In genomic region chr21:45098867-45099266, GRCh38 we compare ENCODE assay signal across 9 cellular contexts. TPM values are rescaled to one million over a fixed set of nuclear protein-coding genes. Genes with fewer than 3 reads are reported as not detected.
DNase-seq lines count a peak whose midpoint lies in the region; ATAC-seq and TF ChIP-seq lines count a peak whose summit lies in the region.
"Had no signal": no experiment of that assay in that cellular context is flagged by ENCODE, and none has a peak within 500 bp of the region (broad histone marks: within the 10 kb centered on the region; RNA-seq: fewer than 3 reads in every experiment).

No MANE protein-coding gene starts in this region.

- H3K27me3 ChIP-seq in IMR-90 (ENCODE audit: control insufficient read depth, insufficient read depth, low read length), result no peaks in the 10 kb centered on the region
- H3K27me3 ChIP-seq in WERI-Rb-1 (ENCODE audit: insufficient read depth, low read depth, severe bottlenecking), result no peaks in the 10 kb centered on the region
- H3K27me3 ChIP-seq in right lobe of liver, result no peaks in the 10 kb centered on the region

- H3K36me3 ChIP-seq in IMR-90 (ENCODE audit: control insufficient read depth, insufficient read depth, low read length) (peaks cover 33% of the 10 kb centered on the region), WERI-Rb-1 (no peaks in the 10 kb centered on the region), right lobe of liver (no peaks in the 10 kb centered on the region)

- POLR2A ChIA-PET in IMR-90 (lab: Charles Lee; ENCODE audit: unreplicated experiment), result no interaction called here

- peak; percentile 22; the same call in 1 of the 2 replicates for TF ChIP-seq CTCF in IMR-90 (conservative IDR thresholded peaks at IDR 0.05; ENCODE audit: low read depth, low read length)
- peak; percentile 75 for TF ChIP-seq CTCF in WERI-Rb-1 (IDR thresholded peaks at IDR 0.05; ENCODE audit: low read depth, low read length)
- peak in 3 of 4 donors; percentile 26 to 30 (median 28) for TF ChIP-seq CTCF in right lobe of liver (IDR thresholded peaks at IDR 0.05)

- no peak overlapping the region for H3K27ac Mint-ChIP-seq in activated T-helper 1 cell treated with anti-CD3 and anti-CD28 coated beads, Interleukin-12 subunit alpha, Interleukin-12 subunit beta, Interleukin-2, Interleukin-4 antibody, amounts not matched to agents 30 ng/mL and 10 ng/mL and 1 ng/mL, durations not matched to agents 14 hours and 24 hours and 36 hours

- H4K8ac ChIP-seq in IMR-90 (ENCODE audit: low read depth in 2 of 2, low read length in 2 of 2), result no peak overlapping the region

- H4K5ac ChIP-seq in IMR-90 (ENCODE audit: low read depth, low read length), result no peak overlapping the region

- no peaks in the 10 kb centered on the region for H3K9me3 Mint-ChIP-seq in activated T-helper 1 cell treated with anti-CD3 and anti-CD28 coated beads, Interleukin-12 subunit alpha, Interleukin-12 subunit beta, Interleukin-2, Interleukin-4 antibody, amounts not matched to agents 30 ng/mL and 10 ng/mL and 1 ng/mL, durations not matched to agents 14 hours and 24 hours and 36 hours

- H3K4me3 Mint-ChIP-seq in activated T-helper 1 cell treated with anti-CD3 and anti-CD28 coated beads, Interleukin-12 subunit alpha, Interleukin-12 subunit beta, Interleukin-2, Interleukin-4 antibody, amounts not matched to agents 30 ng/mL and 10 ng/mL and 1 ng/mL, durations not matched to agents 14 hours and 24 hours and 36 hours, result no peak overlapping the region

- no peak overlapping the region for H2AK9ac ChIP-seq in IMR-90 (replicated peaks; ENCODE audit: low read depth, low read length, poor library complexity)

- no peak overlapping the region for H3K4ac ChIP-seq in IMR-90 (ENCODE audit: low read depth, low read length)

- ATAC-seq in IMR-90 (ENCODE audit: low read depth), result no peak
- peak in 2 of 4 donors; percentile 23 to 27 for ATAC-seq in right lobe of liver

- H3K9me1 ChIP-seq in IMR-90 (ENCODE audit: insufficient read depth, low read length), result peaks cover 39% of the 10 kb centered on the region

- TF ChIP-seq POLR2A in IMR-90 (IDR thresholded peaks at IDR 0.05; ENCODE audit: low read depth, low read length), result no peak
- TF ChIP-seq POLR2A in right lobe of liver (IDR thresholded peaks at IDR 0.05), result no peak

- no peak overlapping the region for H4K91ac ChIP-seq in IMR-90 (ENCODE audit: insufficient read depth, low read depth, low read length)

- no peak overlapping the region for H2AFZ ChIP-seq in IMR-90 (replicated peaks; ENCODE audit: low read length, poor library complexity)

- H3K18ac ChIP-seq in IMR-90 (ENCODE audit: low read depth, low read length), result no peak overlapping the region

- intact Hi-C loops in IMR-90 (cut with micrococcal nuclease) (no loop called here), right lobe of liver (cut with DNase I) (no loop called here)
- intact Hi-C loops in activated T-helper 1 cell treated with anti-CD3 and anti-CD28 coated beads, Interleukin-12 subunit alpha, Interleukin-12 subunit beta, Interleukin-2, Interleukin-4 antibody, amounts not matched to agents 30 ng/mL and 10 ng/mL and 1 ng/mL, durations not matched to agents 14 hours and 24 hours and 36 hours (cut with micrococcal nuclease), result loop anchor here (1.0 kb wide), 1 partner anchor 29 kb away; no protein-coding TSS in a partner anchor

- H4K20me1 ChIP-seq in IMR-90 (ENCODE audit: insufficient read depth, low read length), result peaks cover 100% of the 10 kb centered on the region

- CTCF ChIA-PET in IMR-90 (lab: Yijun Ruan, JAX), result interaction anchor here (0.8 to 1.0 kb wide), 2 partner anchors 8 to 9 kb away, joined by 3 read pairs; no protein-coding TSS in a partner anchor

- DNase-seq in EH (ENCODE audit: low read depth) (peak; percentile 37), IMR-90 (no peak), WERI-Rb-1 (peak; percentile 58), right lobe of liver (no peak), HK-2 (ENCODE audit: unreplicated experiment) (no peak), DMS114 treated with DMSO at 0.1 percent for 48 hours (lab: John Stamatoyannopoulos, UW; ENCODE audit: unreplicated experiment) (no peak)
- no peak for DNase-seq in activated CD4-positive, alpha-beta T cell treated with anti-CD3 and anti-CD28 coated beads, Interleukin-2, amount 50 U/mL, for 48 hours
- no peak for DNase-seq in activated T-helper 1 cell treated with anti-CD3 and anti-CD28 coated beads, Interleukin-12 subunit alpha, Interleukin-12 subunit beta, Interleukin-2, Interleukin-4 antibody, amounts not matched to agents 30 ng/mL and 10 ng/mL and 1 ng/mL, durations not matched to agents 14 hours and 24 hours and 36 hours (ENCODE audit: low spot score)
- DNase-seq: nucleus accumbens had no signal

- H3K4me1 ChIP-seq in IMR-90 (ENCODE audit: control insufficient read depth, insufficient read depth, low read length) (peaks cover 16% of the 10 kb centered on the region), right lobe of liver (peaks cover 0 to 6% (median 0%) of the 10 kb centered on the region in 4 donors)

- H3K9ac ChIP-seq in IMR-90 (ENCODE audit: low read depth, low read length), result no peak overlapping the region

- dilution Hi-C loops in IMR-90 (cut with HindIII; ENCODE audit: low sequenced_read_pairs, unreplicated experiment), result no loop called here

- H3K56ac ChIP-seq in IMR-90 (ENCODE audit: extremely low read depth, insufficient read depth, low read length), result no peak overlapping the region

- H2BK15ac ChIP-seq in IMR-90 (ENCODE audit: low read depth, low read length), result no peak overlapping the region

- H3K9me3 ChIP-seq in IMR-90 (ENCODE audit: control insufficient read depth, insufficient read depth, low read length), result no peaks in the 10 kb centered on the region
- no peaks in the 10 kb centered on the region for H3K9me3 ChIP-seq in WERI-Rb-1 (ENCODE audit: severe bottlenecking)
- H3K9me3 ChIP-seq in right lobe of liver, result no peaks in the 10 kb centered on the region

- no CpG with 5 or more reads among the region's 4 CpGs for WGBS in IMR-90 (ENCODE audit: extremely low coverage in 2 of 2, insufficient read length in 1 of 2), 2 experiments
- 58% methylated on average over 2 of the region's 4 CpGs for WGBS in right lobe of liver (ENCODE audit: insufficient coverage, low coverage, low lambda C conversion rate, missing lambda C conversion rate)

- BruUV-seq in IMR-90 (replicated peaks; lab: Mats Ljungman, UMichigan), result no TSS peak

- peaks cover 12 to 96% of the 10 kb centered on the region in 2 experiments; a peak in 3 of 4 replicates for H3K79me1 ChIP-seq in IMR-90 (ENCODE audit: low read depth in 1 of 2, low read length in 2 of 2)

- H3K4me3 ChIP-seq in IMR-90 (ENCODE audit: insufficient read depth, low read depth, low read length), result no peak overlapping the region
- no peak overlapping the region for H3K4me3 ChIP-seq in WERI-Rb-1 (ENCODE audit: low read depth, low read length)
- no peak overlapping the region for H3K4me3 ChIP-seq in right lobe of liver

- no peak overlapping the region for H3K27ac ChIP-seq in IMR-90 (ENCODE audit: insufficient read depth, low read length)
- peak overlapping the region; percentile 53 for H3K27ac ChIP-seq in WERI-Rb-1
- H3K27ac ChIP-seq in right lobe of liver, result no peak overlapping the region

- no peak overlapping the region for H3K4me2 ChIP-seq in IMR-90 (ENCODE audit: low read depth, low read length)

- TF ChIP-seq RAD21 in IMR-90 (IDR thresholded peaks at IDR 0.05; ENCODE audit: low read length), result no peak

- in situ Hi-C loops in IMR-90 (cut with MboI; ENCODE audit: low sequenced_read_pairs), result no loop called here

- H3K4me1 Mint-ChIP-seq in activated T-helper 1 cell treated with anti-CD3 and anti-CD28 coated beads, Interleukin-12 subunit alpha, Interleukin-12 subunit beta, Interleukin-2, Interleukin-4 antibody, amounts not matched to agents 30 ng/mL and 10 ng/mL and 1 ng/mL, durations not matched to agents 14 hours and 24 hours and 36 hours (ENCODE audit: low read depth), result peaks cover 35% of the 10 kb centered on the region

- no peak overlapping the region for H3K23ac ChIP-seq in IMR-90 (ENCODE audit: low read depth, low read length)

- H2AK5ac ChIP-seq in IMR-90 (ENCODE audit: low read depth, low read length), result no peak overlapping the region

- H3K36me3 Mint-ChIP-seq in activated T-helper 1 cell treated with anti-CD3 and anti-CD28 coated beads, Interleukin-12 subunit alpha, Interleukin-12 subunit beta, Interleukin-2, Interleukin-4 antibody, amounts not matched to agents 30 ng/mL and 10 ng/mL and 1 ng/mL, durations not matched to agents 14 hours and 24 hours and 36 hours (ENCODE audit: low read depth), result no peaks in the 10 kb centered on the region

- no peak overlapping the region for H3K14ac ChIP-seq in IMR-90 (replicated peaks; ENCODE audit: low read depth, low read length)

- no peak overlapping the region for H2BK20ac ChIP-seq in IMR-90 (ENCODE audit: low read depth, low read length)

- no peak overlapping the region for H2BK120ac ChIP-seq in IMR-90 (ENCODE audit: low read depth, low read length)

- no peak overlapping the region for H2BK5ac ChIP-seq in IMR-90 (ENCODE audit: low read depth, low read length, poor library complexity, severe bottlenecking)

- H3K27me3 Mint-ChIP-seq in activated T-helper 1 cell treated with anti-CD3 and anti-CD28 coated beads, Interleukin-12 subunit alpha, Interleukin-12 subunit beta, Interleukin-2, Interleukin-4 antibody, amounts not matched to agents 30 ng/mL and 10 ng/mL and 1 ng/mL, durations not matched to agents 14 hours and 24 hours and 36 hours (ENCODE audit: insufficient read depth), result no peaks in the 10 kb centered on the region

TF ChIP-seq in IMR-90, 13 proteins besides CTCF, POLR2A, EP300 and RAD21 (continues in another document):
- TF ChIP-seq MAFK (IDR thresholded peaks at IDR 0.05; ENCODE audit: low read depth, low read length) (no peak), CEBPB (IDR thresholded peaks at IDR 0.05; ENCODE audit: low read depth, low read length) (no peak), NFE2L2 (IDR thresholded peaks at IDR 0.05; ENCODE audit: low read depth, low read length) (no peak)
- TF ChIP-seq, protein P1, sequence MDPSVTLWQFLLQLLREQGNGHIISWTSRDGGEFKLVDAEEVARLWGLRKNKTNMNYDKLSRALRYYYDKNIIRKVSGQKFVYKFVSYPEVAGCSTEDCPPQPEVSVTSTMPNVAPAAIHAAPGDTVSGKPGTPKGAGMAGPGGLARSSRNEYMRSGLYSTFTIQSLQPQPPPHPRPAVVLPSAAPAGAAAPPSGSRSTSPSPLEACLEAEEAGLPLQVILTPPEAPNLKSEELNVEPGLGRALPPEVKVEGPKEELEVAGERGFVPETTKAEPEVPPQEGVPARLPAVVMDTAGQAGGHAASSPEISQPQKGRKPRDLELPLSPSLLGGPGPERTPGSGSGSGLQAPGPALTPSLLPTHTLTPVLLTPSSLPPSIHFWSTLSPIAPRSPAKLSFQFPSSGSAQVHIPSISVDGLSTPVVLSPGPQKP (IDR thresholded peaks at IDR 0.05; ENCODE audit: borderline replicate concordance, low read depth, low read length), result no peak

RNA-seq across cellular contexts. Expression of gene ADARB1, which starts 24.5 kb away (rescaled TPM):
- total RNA-seq in IMR-90 (2012; rRNA removed) (39.7 and 39.8 TPM in 2 replicates), right lobe of liver (1 to 10 TPM; 4.7 to 9.9 (median 8.6) TPM)
- 45.5 and 47.3 TPM in 2 replicates for polyA plus RNA-seq in IMR-90 (2012; rRNA removed)
- 18.2 and 29.3 TPM in 2 replicates for polyA plus RNA-seq in IMR-90 (2012; cell fraction: cytosol; rRNA removed)
- polyA plus RNA-seq in IMR-90 (2012; cell fraction: nucleus; rRNA removed; ENCODE audit: low replicate concordance), result 152 and 210 TPM in 2 replicates
- 24.8 and 25.9 TPM in 2 replicates for total RNA-seq in activated T-helper 1 cell treated with anti-CD3 and anti-CD28 coated beads, Interleukin-12 subunit alpha, Interleukin-12 subunit beta, Interleukin-2, Interleukin-4 antibody, amounts not matched to agents 30 ng/mL and 10 ng/mL and 1 ng/mL, durations not matched to agents 14 hours and 24 hours and 36 hours

Comparison
In these comparisons a context has a peak if more than half of its experiments do, and no peak if none do; other contexts are left out.
1. DNase-seq: peak in EH (single experiment) and WERI-Rb-1 (single experiment); none in IMR-90 (single experiment), right lobe of liver (0 of 3), activated CD4-positive, alpha-beta T cell treated with anti-CD3 and anti-CD28 coated beads, Interleukin-2, amount 50 U/mL, for 48 hours (0 of 2), HK-2 (single experiment), DMS114 treated with DMSO at 0.1 percent for 48 hours (single experiment) and activated T-helper 1 cell treated with anti-CD3 and anti-CD28 coated beads, Interleukin-12 subunit alpha, Interleukin-12 subunit beta, Interleukin-2, Interleukin-4 antibody, amounts not matched to agents 30 ng/mL and 10 ng/mL and 1 ng/mL, durations not matched to agents 14 hours and 24 hours and 36 hours (single experiment).
2. CTCF ChIP-seq: peak in every context shown above with its lines; median percentile 75 in WERI-Rb-1; 28 in right lobe of liver; 22 in IMR-90.